Comparison of ENCODE assay signal across 1 cellular context in the genomic region with DNA sequence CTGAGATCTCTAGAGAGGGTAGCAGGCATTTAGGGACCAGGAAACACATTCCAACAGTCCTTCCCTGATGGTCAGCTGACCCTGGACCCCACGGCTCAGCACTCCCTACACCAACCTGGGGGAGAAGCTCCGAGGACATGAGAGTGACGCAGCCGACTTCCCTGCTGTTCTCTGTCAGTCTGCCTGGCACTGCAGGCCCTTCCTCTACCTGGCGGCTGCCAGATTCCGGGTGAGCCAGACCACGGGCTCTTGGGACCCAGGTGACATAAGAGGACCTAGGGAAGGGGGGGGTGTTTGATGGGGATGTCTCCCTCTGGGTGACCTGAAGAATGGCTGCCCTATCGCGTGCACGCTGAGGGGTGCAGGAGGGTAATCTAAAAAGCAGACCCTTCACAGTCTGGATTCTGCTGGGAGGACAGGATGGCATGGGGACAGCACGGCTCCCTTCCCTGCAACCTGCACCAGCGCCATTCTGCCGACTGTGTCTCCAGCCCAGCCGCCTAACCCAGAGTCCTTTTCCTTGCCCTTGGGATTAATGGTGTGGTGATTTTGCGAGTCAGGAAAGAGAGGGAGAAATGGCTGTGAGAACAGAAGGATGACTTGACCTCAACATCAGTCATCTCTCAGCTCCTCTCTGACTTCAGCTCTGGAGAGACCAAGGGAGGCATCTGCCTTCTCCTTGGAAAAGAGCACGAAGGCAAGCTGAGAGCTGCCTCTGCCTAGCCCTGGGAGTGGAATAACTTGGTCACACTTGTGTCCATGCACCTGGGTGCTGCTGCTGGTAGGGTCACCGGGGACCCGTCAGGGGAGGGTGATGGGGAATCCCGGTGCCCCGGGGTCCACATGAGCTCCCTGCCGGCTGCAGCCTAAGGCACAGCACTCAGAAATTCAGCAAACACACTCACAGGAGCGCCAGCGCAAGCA.
TF ChIP-seq lines count a peak whose summit lies in the region.

No MANE protein-coding gene starts in this region.

TF ChIP-seq in IMR-90, 13 proteins besides CTCF, POLR2A, EP300 and RAD21:
- TF ChIP-seq CHD1 (IDR thresholded peaks at IDR 0.05; ENCODE audit: low read depth, low read length) (no peak), RFX5 (IDR thresholded peaks at IDR 0.05; ENCODE audit: low read depth, low read length) (no peak)
- TF ChIP-seq, protein P1, sequence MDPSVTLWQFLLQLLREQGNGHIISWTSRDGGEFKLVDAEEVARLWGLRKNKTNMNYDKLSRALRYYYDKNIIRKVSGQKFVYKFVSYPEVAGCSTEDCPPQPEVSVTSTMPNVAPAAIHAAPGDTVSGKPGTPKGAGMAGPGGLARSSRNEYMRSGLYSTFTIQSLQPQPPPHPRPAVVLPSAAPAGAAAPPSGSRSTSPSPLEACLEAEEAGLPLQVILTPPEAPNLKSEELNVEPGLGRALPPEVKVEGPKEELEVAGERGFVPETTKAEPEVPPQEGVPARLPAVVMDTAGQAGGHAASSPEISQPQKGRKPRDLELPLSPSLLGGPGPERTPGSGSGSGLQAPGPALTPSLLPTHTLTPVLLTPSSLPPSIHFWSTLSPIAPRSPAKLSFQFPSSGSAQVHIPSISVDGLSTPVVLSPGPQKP (IDR thresholded peaks at IDR 0.05; ENCODE audit: borderline replicate concordance, low read depth, low read length): no peak
